ENCODE assay signal across 1 cellular context in the genomic region with DNA sequence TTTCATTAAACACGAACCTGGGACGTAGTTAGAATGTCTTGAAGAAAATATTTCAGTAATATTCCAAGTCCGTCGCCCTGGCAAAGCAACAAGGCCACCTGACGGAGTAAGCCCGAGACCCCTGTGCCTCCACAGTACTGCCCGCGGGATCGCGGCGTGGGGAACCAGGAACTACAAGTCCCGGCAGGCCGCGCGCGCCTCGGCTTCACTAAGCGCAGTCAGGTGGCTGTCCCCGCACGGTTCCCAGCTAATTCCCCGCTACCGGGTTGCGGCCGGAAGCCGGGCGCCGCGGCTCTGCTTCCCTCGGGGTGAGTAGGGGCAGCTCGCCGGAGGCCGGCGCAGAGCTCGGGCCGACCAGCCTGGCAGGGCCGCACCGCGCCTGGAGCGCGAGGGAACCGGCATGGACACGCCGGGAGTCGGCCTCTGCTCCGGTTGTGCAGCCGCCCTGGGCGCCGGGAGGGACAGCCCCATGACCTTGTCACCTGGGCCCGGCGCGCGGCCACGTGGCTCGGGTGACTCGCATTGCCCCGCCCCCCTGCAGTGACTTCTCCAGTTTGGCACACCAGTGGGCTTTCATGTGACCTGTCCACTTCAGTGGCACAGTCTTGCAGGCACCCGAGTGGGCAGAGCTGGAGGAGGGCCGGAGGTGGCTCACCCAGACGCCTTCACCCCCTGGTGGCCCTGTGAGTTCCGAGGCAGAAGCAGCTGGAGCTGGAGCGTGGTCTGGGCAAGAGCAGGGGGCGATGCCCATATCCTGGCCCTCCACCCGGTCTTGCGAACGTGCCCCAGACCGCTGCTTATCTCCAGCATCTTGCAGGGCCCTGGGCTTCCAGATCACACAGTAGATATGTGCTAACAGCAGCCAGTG.
TF ChIP-seq lines count a peak whose summit lies in the region.

A gene with protein sequence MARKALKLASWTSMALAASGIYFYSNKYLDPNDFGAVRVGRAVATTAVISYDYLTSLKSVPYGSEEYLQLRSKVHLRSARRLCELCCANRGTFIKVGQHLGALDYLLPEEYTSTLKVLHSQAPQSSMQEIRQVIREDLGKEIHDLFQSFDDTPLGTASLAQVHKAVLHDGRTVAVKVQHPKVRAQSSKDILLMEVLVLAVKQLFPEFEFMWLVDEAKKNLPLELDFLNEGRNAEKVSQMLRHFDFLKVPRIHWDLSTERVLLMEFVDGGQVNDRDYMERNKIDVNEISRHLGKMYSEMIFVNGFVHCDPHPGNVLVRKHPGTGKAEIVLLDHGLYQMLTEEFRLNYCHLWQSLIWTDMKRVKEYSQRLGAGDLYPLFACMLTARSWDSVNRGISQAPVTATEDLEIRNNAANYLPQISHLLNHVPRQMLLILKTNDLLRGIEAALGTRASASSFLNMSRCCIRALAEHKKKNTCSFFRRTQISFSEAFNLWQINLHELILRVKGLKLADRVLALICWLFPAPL (plus strand): TSS at position 247 of the 868 bp plus-strand sequence. CDS start 18,870 bp downstream, outside the sequence.

TF ChIP-seq in HEK293, 187 proteins besides CTCF, POLR2A, EP300 and RAD21 (continued from another document):
- TF ChIP-seq ZNF140 (tag by site-specific recombination; IDR thresholded peaks at IDR 0.05), result no peak
- TF ChIP-seq, protein P1, sequence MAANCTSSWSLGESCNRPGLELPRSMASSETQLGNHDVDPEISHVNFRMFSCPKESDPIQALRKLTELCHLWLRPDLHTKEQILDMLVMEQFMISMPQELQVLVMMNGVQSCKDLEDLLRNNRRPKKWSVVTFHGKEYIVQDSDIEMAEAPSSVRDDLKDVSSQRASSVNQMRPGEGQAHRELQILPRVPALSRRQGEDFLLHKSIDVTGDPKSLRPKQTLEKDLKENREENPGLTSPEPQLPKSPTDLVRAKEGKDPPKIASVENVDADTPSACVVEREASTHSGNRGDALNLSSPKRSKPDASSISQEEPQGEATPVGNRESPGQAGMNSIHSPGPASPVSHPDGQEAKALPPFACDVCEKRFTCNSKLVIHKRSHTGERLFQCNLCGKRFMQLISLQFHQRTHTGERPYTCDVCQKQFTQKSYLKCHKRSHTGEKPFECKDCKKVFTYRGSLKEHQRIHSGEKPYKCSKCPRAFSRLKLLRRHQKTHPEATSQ (tag by site-specific recombination; IDR thresholded peaks at IDR 0.05), result 0 out of 2 replicates have a peak, but pooled peaks have one; percentile 53
- TF ChIP-seq ZNF677 (tag by site-specific recombination; IDR thresholded peaks at IDR 0.05), result no peak
- 0 out of 2 replicates have a peak, but pooled peaks have one; percentile 25 for TF ChIP-seq ZBTB8A (tag by site-specific recombination; IDR thresholded peaks at IDR 0.05)
- TF ChIP-seq ZNF354C (tag by site-specific recombination; IDR thresholded peaks at IDR 0.05; ENCODE audit: borderline replicate concordance, low read depth), result no peak
- TF ChIP-seq ZNF501 (tag by site-specific recombination; IDR thresholded peaks at IDR 0.05), result no peak
- no peak for TF ChIP-seq ZNF596 (tag by site-specific recombination; IDR thresholded peaks at IDR 0.05)
- TF ChIP-seq ZNF10 (tag by site-specific recombination; IDR thresholded peaks at IDR 0.05), result no peak
- no peak for TF ChIP-seq ZNF837 (tag by site-specific recombination; IDR thresholded peaks at IDR 0.05)
- no peak for TF ChIP-seq ZFP37 (tag by site-specific recombination; IDR thresholded peaks at IDR 0.05)
- no peak for TF ChIP-seq ZBTB1 (tag by site-specific recombination; IDR thresholded peaks at IDR 0.05)
- TF ChIP-seq ZNF624 (tag by site-specific recombination; IDR thresholded peaks at IDR 0.05), result no peak
- TF ChIP-seq ZNF19 (tag by site-specific recombination; IDR thresholded peaks at IDR 0.05; ENCODE audit: low read depth), result no peak
- 0 out of 2 replicates have a peak, but pooled peaks have one; percentile 39 for TF ChIP-seq YY2 (tag by site-specific recombination; IDR thresholded peaks at IDR 0.05)
- TF ChIP-seq SCRT1 (tag by site-specific recombination; IDR thresholded peaks at IDR 0.05; ENCODE audit: borderline replicate concordance), result peak; percentile 31; the same call in 1 of the 2 replicates
- TF ChIP-seq, protein P2, sequence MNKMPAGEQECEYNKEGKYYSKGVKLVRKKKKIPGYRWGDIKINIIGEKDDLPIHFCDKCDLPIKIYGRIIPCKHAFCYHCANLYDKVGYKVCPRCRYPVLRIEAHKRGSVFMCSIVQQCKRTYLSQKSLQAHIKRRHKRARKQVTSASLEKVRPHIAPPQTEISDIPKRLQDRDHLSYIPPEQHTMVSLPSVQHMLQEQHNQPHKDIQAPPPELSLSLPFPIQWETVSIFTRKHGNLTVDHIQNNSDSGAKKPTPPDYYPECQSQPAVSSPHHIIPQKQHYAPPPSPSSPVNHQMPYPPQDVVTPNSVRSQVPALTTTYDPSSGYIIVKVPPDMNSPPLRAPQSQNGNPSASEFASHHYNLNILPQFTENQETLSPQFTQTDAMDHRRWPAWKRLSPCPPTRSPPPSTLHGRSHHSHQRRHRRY (tag by site-specific recombination; IDR thresholded peaks at IDR 0.05), result no peak
- no peak for TF ChIP-seq HOXA7 (CRISPR knock-in tag; IDR thresholded peaks at IDR 0.05; ENCODE audit: borderline replicate concordance)
- TF ChIP-seq, protein P3, sequence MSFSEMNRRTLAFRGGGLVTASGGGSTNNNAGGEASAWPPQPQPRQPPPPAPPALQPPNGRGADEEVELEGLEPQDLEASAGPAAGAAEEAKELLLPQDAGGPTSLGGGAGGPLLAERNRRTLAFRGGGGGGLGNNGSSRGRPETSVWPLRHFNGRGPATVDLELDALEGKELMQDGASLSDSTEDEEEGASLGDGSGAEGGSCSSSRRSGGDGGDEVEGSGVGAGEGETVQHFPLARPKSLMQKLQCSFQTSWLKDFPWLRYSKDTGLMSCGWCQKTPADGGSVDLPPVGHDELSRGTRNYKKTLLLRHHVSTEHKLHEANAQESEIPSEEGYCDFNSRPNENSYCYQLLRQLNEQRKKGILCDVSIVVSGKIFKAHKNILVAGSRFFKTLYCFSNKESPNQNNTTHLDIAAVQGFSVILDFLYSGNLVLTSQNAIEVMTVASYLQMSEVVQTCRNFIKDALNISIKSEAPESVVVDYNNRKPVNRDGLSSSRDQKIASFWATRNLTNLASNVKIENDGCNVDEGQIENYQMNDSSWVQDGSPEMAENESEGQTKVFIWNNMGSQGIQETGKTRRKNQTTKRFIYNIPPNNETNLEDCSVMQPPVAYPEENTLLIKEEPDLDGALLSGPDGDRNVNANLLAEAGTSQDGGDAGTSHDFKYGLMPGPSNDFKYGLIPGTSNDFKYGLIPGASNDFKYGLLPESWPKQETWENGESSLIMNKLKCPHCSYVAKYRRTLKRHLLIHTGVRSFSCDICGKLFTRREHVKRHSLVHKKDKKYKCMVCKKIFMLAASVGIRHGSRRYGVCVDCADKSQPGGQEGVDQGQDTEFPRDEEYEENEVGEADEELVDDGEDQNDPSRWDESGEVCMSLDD (tag by site-specific recombination; IDR thresholded peaks at IDR 0.05), result no peak
- peak; percentile 56 for TF ChIP-seq ZNF341 (tag by site-specific recombination; IDR thresholded peaks at IDR 0.05; ENCODE audit: low read depth)
- no peak for TF ChIP-seq FEZF1 (tag by site-specific recombination; IDR thresholded peaks at IDR 0.05)
- TF ChIP-seq, protein P4, sequence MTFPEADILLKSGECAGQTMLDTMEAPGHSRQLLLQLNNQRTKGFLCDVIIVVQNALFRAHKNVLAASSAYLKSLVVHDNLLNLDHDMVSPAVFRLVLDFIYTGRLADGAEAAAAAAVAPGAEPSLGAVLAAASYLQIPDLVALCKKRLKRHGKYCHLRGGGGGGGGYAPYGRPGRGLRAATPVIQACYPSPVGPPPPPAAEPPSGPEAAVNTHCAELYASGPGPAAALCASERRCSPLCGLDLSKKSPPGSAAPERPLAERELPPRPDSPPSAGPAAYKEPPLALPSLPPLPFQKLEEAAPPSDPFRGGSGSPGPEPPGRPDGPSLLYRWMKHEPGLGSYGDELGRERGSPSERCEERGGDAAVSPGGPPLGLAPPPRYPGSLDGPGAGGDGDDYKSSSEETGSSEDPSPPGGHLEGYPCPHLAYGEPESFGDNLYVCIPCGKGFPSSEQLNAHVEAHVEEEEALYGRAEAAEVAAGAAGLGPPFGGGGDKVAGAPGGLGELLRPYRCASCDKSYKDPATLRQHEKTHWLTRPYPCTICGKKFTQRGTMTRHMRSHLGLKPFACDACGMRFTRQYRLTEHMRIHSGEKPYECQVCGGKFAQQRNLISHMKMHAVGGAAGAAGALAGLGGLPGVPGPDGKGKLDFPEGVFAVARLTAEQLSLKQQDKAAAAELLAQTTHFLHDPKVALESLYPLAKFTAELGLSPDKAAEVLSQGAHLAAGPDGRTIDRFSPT (tag by site-specific recombination; IDR thresholded peaks at IDR 0.05), result peak; percentile 78
- no peak for TF ChIP-seq ZNF549 (tag by site-specific recombination; IDR thresholded peaks at IDR 0.05)
- TF ChIP-seq ZNF473 (tag by site-specific recombination; IDR thresholded peaks at IDR 0.05), result no peak
- TF ChIP-seq, protein P5, sequence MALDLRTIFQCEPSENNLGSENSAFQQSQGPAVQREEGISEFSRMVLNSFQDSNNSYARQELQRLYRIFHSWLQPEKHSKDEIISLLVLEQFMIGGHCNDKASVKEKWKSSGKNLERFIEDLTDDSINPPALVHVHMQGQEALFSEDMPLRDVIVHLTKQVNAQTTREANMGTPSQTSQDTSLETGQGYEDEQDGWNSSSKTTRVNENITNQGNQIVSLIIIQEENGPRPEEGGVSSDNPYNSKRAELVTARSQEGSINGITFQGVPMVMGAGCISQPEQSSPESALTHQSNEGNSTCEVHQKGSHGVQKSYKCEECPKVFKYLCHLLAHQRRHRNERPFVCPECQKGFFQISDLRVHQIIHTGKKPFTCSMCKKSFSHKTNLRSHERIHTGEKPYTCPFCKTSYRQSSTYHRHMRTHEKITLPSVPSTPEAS (tag by site-specific recombination; IDR thresholded peaks at IDR 0.05), result no peak
- TF ChIP-seq ZNF366 (tag by site-specific recombination; conservative IDR thresholded peaks at IDR 0.05), result no peak
- TF ChIP-seq RBAK (tag by site-specific recombination; IDR thresholded peaks at IDR 0.05), result no peak
- TF ChIP-seq ZNF132 (tag by site-specific recombination; IDR thresholded peaks at IDR 0.05; ENCODE audit: borderline replicate concordance), result no peak
- TF ChIP-seq KLF1 (tag by site-specific recombination; IDR thresholded peaks at IDR 0.05), result no peak
- peak; percentile 46 for TF ChIP-seq GLIS1 (tag by site-specific recombination; IDR thresholded peaks at IDR 0.05)
- TF ChIP-seq GLIS2 (tag by site-specific recombination; IDR thresholded peaks at IDR 0.05), result peak; percentile 69
- TF ChIP-seq, protein P6, sequence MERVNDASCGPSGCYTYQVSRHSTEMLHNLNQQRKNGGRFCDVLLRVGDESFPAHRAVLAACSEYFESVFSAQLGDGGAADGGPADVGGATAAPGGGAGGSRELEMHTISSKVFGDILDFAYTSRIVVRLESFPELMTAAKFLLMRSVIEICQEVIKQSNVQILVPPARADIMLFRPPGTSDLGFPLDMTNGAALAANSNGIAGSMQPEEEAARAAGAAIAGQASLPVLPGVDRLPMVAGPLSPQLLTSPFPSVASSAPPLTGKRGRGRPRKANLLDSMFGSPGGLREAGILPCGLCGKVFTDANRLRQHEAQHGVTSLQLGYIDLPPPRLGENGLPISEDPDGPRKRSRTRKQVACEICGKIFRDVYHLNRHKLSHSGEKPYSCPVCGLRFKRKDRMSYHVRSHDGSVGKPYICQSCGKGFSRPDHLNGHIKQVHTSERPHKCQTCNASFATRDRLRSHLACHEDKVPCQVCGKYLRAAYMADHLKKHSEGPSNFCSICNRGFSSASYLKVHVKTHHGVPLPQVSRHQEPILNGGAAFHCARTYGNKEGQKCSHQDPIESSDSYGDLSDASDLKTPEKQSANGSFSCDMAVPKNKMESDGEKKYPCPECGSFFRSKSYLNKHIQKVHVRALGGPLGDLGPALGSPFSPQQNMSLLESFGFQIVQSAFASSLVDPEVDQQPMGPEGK (tag by site-specific recombination; IDR thresholded peaks at IDR 0.05), result peak; percentile 46; the same call in 1 of the 2 replicates
- no peak for TF ChIP-seq ZNF239 (tag by site-specific recombination; IDR thresholded peaks at IDR 0.05)
- TF ChIP-seq, protein P7, sequence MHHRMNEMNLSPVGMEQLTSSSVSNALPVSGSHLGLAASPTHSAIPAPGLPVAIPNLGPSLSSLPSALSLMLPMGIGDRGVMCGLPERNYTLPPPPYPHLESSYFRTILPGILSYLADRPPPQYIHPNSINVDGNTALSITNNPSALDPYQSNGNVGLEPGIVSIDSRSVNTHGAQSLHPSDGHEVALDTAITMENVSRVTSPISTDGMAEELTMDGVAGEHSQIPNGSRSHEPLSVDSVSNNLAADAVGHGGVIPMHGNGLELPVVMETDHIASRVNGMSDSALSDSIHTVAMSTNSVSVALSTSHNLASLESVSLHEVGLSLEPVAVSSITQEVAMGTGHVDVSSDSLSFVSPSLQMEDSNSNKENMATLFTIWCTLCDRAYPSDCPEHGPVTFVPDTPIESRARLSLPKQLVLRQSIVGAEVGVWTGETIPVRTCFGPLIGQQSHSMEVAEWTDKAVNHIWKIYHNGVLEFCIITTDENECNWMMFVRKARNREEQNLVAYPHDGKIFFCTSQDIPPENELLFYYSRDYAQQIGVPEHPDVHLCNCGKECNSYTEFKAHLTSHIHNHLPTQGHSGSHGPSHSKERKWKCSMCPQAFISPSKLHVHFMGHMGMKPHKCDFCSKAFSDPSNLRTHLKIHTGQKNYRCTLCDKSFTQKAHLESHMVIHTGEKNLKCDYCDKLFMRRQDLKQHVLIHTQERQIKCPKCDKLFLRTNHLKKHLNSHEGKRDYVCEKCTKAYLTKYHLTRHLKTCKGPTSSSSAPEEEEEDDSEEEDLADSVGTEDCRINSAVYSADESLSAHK (tag by site-specific recombination; IDR thresholded peaks at IDR 0.05), result no peak
- peak; percentile 90 for TF ChIP-seq ZNF76 (tag by site-specific recombination; IDR thresholded peaks at IDR 0.05; ENCODE audit: borderline replicate concordance, low read depth)
